ENCODE assay signal across 21 cellular contexts in the genomic region with DNA sequence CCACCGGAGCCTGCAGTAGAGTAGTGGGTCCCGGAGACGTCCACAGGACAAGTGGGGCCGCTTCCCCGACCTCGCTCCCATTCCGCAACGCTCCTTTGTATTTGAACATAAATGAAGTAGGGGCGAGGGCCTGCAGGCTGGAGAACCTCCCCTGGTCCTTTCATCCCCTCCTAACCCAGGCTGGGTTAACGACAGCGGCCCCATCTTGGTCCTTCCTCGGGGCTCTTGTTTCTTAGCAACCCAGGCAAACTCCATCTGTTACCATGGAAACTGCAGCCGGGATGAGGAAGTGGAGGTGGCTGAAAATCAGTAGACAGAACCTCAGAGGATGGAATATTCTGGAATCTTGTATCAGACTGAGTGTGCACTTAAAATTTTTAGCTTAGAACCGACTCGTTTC.
A peak's percentile ranks its signal among the peaks of the same experiment; 100 is the strongest.
DNase-seq lines count a peak whose midpoint lies in the region; ATAC-seq, FAIRE-seq and TF ChIP-seq lines count a peak whose summit lies in the region.
"Had no signal": no experiment of that assay in that cellular context is flagged by ENCODE, and none has a peak within 500 bp of the region (broad histone marks: within the 10 kb centered on the region; RNA-seq: fewer than 3 reads in every experiment).

No MANE protein-coding gene starts in this region.

- no peak overlapping the region for H3K27ac ChIP-seq in gastroesophageal sphincter
- H3K27ac ChIP-seq: 22Rv1, BLaER1, PC-9 had no signal

- intact Hi-C loops in posterior cingulate gyrus (cut with DNase I): no loop called here

- TF ChIP-seq CTCF in gastroesophageal sphincter (IDR thresholded peaks at IDR 0.05): no peak

- no peaks in the 10 kb centered on the region for H3K4me1 ChIP-seq in gastroesophageal sphincter
- H3K4me1 ChIP-seq: HAP-1 had no signal

- H3K27me3 ChIP-seq in gastroesophageal sphincter: peaks cover 26% of the 10 kb centered on the region
- H3K27me3 ChIP-seq: BLaER1 had no signal

- DNase-seq in DMS 273 (lab: John Stamatoyannopoulos, UW; ENCODE audit: unreplicated experiment) (peak; percentile 35), DMS 273 treated with DMSO at 0.1 percent for 48 hours (lab: John Stamatoyannopoulos, UW) (no peak), SK-N-DZ (ENCODE audit: low spot score) (peak; percentile 58), hippocampal formation (lab: John Stamatoyannopoulos, UW) (peak; percentile 11 to 42), posterior cingulate gyrus (peak in 6 of 10 donors; percentile 52 to 90 (median 68)), GOT3 (lab: John Stamatoyannopoulos, UW) (no peak), H54 (ENCODE audit: insufficient read length, low spot score) (no peak)
- DNase-seq: CD8-positive, alpha-beta memory T cell; EL; Karpas-422; MM.1S; NCI-H1436; NCI-H2081; NCI-H446; NCI-H774; PC-9 had no signal

- TF ChIP-seq POLR2A in gastroesophageal sphincter (IDR thresholded peaks at IDR 0.05) (no peak), H54 (IDR thresholded peaks at IDR 0.05; ENCODE audit: low read depth, low read length) (no peak)

- no peak for FAIRE-seq in H54 (lab: Jason Lieb, UNC)

- TF ChIP-seq EP300 in gastroesophageal sphincter (IDR thresholded peaks at IDR 0.05): no peak

- no peak for ATAC-seq in gastroesophageal sphincter
- ATAC-seq: Right ventricle myocardium inferior had no signal

- peaks cover 0 to 19% (median 0%) of the 10 kb centered on the region in 3 donors for H3K9me3 ChIP-seq in gastroesophageal sphincter
- H3K9me3 ChIP-seq: HAP-1 had no signal

- 83 to 90% methylated on average over 2 to 11 of the region's 15 CpGs for WGBS in gastroesophageal sphincter (ENCODE audit: low coverage in 1 of 2), 2 donors

- H3K4me3 ChIP-seq in gastroesophageal sphincter: no peak overlapping the region
- H3K4me3 ChIP-seq: BLaER1, HAP-1, PC-9 had no signal

- H3K36me3 ChIP-seq in gastroesophageal sphincter: no peaks in the 10 kb centered on the region
- H3K36me3 ChIP-seq: BLaER1, HAP-1 had no signal

Comparison
In these comparisons a context has a peak if more than half of its experiments do, and no peak if none do; other contexts are left out.
1. DNase-seq: peak in DMS 273 (single experiment), SK-N-DZ (single experiment), hippocampal formation (2 of 2) and posterior cingulate gyrus (6 of 10); none in DMS 273 treated with DMSO at 0.1 percent for 48 hours (single experiment), GOT3 (single experiment) and H54 (single experiment).